Comparison of ENCODE assay signal across 16 cellular contexts in genomic region chr12:33248364-33248763, GRCh38.
"Had no signal": no experiment of that assay in that cellular context is flagged by ENCODE, and none has a peak within 500 bp of the region (broad histone marks: within the 10 kb centered on the region; RNA-seq: fewer than 3 reads in every experiment).

No MANE protein-coding gene starts in this region.

- H3K9me3 ChIP-seq: mucosa of descending colon, ovary had no signal

- H3K9ac ChIP-seq: neural progenitor cell had no signal

- H3K27ac ChIP-seq: hepatocyte, neural progenitor cell, ovary had no signal

- H3K4me1 ChIP-seq: neural progenitor cell had no signal

- ATAC-seq: mucosa of descending colon, natural killer cell, right cardiac atrium had no signal

- FAIRE-seq: colon, small intestine, urothelium cell line had no signal

- H3K4me2 ChIP-seq: hepatocyte, neural progenitor cell had no signal

- H3K36me3 ChIP-seq: neural progenitor cell, ovary had no signal

- H3K4me3 ChIP-seq: hepatocyte, mucosa of descending colon, neural progenitor cell, ovary had no signal

- H2AFZ ChIP-seq: hepatocyte, neural progenitor cell had no signal

- DNase-seq: foreskin melanocyte; head of caudate nucleus; kidney glomerular epithelial cell; mucosa of descending colon; natural killer cell; nucleus accumbens; ovary; right cardiac atrium; small intestine; stimulated activated CD4-positive, alpha-beta T cell treated with anti-CD3 and anti-CD28 coated beads, Interleukin-12 subunit alpha, Interleukin-12 subunit beta, amount 100 ng/mL, for 4 hours; stimulated activated CD4-positive, alpha-beta T cell treated with anti-CD3 and anti-CD28 coated beads, Interleukin-2, amount 100 ng/mL, for 48 hours; stimulated activated naive CD4-positive, alpha-beta T cell treated with Interleukin-2 at 50 U/mL for 16 hours had no signal

- H3K79me2 ChIP-seq: hepatocyte had no signal

- H3K27me3 ChIP-seq: hepatocyte, neural progenitor cell, ovary had no signal
